ENCODE assay signal across 2 cellular contexts in the genomic region with DNA sequence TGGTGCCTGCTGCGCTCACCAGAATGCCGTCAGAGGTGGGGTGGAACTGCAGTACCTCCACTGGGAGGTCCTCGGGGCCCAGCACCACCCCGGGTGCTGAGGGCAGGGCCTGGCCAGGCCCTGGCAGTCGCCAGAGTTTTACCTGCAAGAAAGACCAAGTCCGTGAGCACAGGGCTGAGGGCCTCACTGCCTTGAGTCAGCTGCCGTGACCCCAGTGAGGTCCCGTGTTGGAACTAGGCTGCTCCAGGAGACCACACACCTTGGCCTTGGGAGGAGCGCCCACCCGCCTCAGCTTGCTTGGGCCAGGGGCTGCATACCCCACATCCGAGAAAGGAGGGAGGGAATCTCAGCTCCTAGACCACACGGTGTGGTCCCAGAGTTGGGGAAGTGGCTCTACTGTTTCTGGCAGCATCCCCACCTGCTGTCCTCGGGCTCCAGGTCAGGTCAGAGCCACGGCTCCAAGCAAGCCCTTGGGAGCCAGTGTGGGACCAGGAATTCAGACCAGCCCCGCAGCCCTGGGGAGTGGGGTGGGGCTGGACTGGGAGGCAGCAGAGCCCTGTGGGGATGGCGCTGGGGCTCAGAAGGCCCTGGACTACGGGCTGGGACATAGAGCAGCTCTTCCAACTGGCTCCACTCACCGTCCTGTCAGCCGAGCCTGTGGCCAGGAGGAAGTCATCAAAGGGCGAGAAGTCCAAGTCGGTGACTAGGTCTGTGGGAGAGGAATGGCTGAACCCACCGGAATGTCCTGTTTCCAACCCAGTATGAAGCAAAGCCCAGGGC.
TF ChIP-seq lines count a peak whose summit lies in the region.

No MANE protein-coding gene starts in this region.

TF ChIP-seq in IMR-90, 13 proteins besides CTCF, POLR2A, EP300 and RAD21:
- no peak for TF ChIP-seq FOS (IDR thresholded peaks at IDR 0.05; ENCODE audit: low read depth, low read length)
- no peak for TF ChIP-seq NFE2L2 (IDR thresholded peaks at IDR 0.05; ENCODE audit: low read depth, low read length)
- peak; percentile 41; the same call in 1 of the 2 replicates for TF ChIP-seq CEBPB (IDR thresholded peaks at IDR 0.05; ENCODE audit: low read depth, low read length)
- no peak for TF ChIP-seq RCOR1 (IDR thresholded peaks at IDR 0.05; ENCODE audit: insufficient replicate concordance, low read length)

TF ChIP-seq in endothelial cell of umbilical vein, 7 proteins besides CTCF, POLR2A, EP300 and RAD21:
- TF ChIP-seq EZH2 (IDR thresholded peaks at IDR 0.05; ENCODE audit: borderline replicate concordance, low read depth, low read length, severe bottlenecking) (no peak), MYC (IDR thresholded peaks at IDR 0.05; ENCODE audit: low read depth, low read length) (no peak), JUN (IDR thresholded peaks at IDR 0.05; ENCODE audit: borderline replicate concordance, insufficient read depth, insufficient read length, low read depth) (no peak), POLR2AphosphoS5 (IDR thresholded peaks at IDR 0.05; ENCODE audit: insufficient read depth, low read depth, low read length) (no peak), FOS (IDR thresholded peaks at IDR 0.05; ENCODE audit: borderline replicate concordance, insufficient read depth, low read length) (no peak), GATA2 (IDR thresholded peaks at IDR 0.05; ENCODE audit: insufficient read depth, insufficient read length, low read depth, low read length) (no peak)
- TF ChIP-seq, protein P1, sequence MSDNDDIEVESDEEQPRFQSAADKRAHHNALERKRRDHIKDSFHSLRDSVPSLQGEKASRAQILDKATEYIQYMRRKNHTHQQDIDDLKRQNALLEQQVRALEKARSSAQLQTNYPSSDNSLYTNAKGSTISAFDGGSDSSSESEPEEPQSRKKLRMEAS (IDR thresholded peaks at IDR 0.05; ENCODE audit: insufficient read depth, insufficient read length): no peak
